ENCODE assay signal across 8 cellular contexts in genomic region chr18:66495844-66496243, GRCh38.
DNase-seq lines count a peak whose midpoint lies in the region; ATAC-seq and TF ChIP-seq lines count a peak whose summit lies in the region.

No MANE protein-coding gene starts in this region.

- ATAC-seq in psoas muscle: peak; percentile 39 to 76 (median 60)

- H3K9me3 ChIP-seq in psoas muscle: no peaks in the 10 kb centered on the region

- H3K27ac ChIP-seq in C4-2B (no peak overlapping the region), psoas muscle (no peak overlapping the region)

- H3K36me3 ChIP-seq in psoas muscle (ENCODE audit: insufficient read depth in 1 of 2, low read depth in 1 of 2): no peaks in the 10 kb centered on the region

- no peaks in the 10 kb centered on the region for H3K4me1 ChIP-seq in psoas muscle

- WGBS in psoas muscle, 3 donors: 27 to 34% (median 31%) methylated on average over 3 of the region's 3 CpGs

- no peaks in the 10 kb centered on the region for H3K27me3 ChIP-seq in psoas muscle (ENCODE audit: insufficient read depth in 3 of 3, low read length in 2 of 3)

- peak; percentile 65 for TF ChIP-seq CTCF in C4-2B (conservative IDR thresholded peaks at IDR 0.05)
- no peak for TF ChIP-seq CTCF in GM20000 (IDR thresholded peaks at IDR 0.05; ENCODE audit: extremely low read depth, missing control alignments)
- TF ChIP-seq CTCF in psoas muscle (IDR thresholded peaks at IDR 0.05): peak; percentile 32

- H3K4me3 ChIP-seq in psoas muscle: no peak overlapping the region

- intact Hi-C loops in psoas muscle (cut with DNase I): loop anchor here in 1 of 2 donors (5.0 kb wide), 1 partner anchor 374 kb away; no protein-coding TSS in a partner anchor

- DNase-seq in GM20000 (ENCODE audit: low spot score) (peak; percentile 14), MV-4-11 (lab: John Stamatoyannopoulos, UW) (peak; percentile 31), SHP77 treated with DMSO at 0.1 percent for 48 hours (lab: John Stamatoyannopoulos, UW) (peak; percentile 83), glomerular visceral epithelial cell (ENCODE audit: extremely low spot score) (peak; percentile 48), psoas muscle (peak; percentile 20 to 51), DMS153 (lab: John Stamatoyannopoulos, UW) (no peak), HCEC 1CT (no peak)

Comparison
In these comparisons a context has a peak if more than half of its experiments do, and no peak if none do; other contexts are left out.
1. DNase-seq: peak in GM20000 (single experiment), MV-4-11 (single experiment), SHP77 treated with DMSO at 0.1 percent for 48 hours (single experiment), glomerular visceral epithelial cell (single experiment) and psoas muscle (2 of 2); none in DMS153 (single experiment) and HCEC 1CT (single experiment).